ENCODE assay signal across 29 cellular contexts in the genomic region with DNA sequence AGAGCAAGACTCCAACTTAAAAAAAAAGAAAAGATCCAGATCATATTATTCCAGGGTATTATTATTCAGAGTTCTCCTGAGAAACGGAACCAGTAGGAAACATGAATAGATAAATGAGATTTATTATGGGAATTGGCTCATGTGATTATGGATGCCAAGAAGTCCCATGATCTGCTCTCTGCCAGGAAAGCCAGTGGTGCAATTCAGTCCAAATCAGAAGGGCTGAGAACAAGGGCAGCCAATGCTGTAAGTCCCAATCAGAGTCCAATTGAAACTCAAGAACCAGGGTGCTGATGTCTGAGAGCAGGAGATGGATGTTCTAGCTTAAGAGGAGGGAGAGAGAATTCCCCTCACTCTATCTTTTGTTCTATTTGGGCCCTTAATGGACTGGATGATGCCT. TPM values are rescaled to one million over a fixed set of nuclear protein-coding genes. Genes with fewer than 3 reads are reported as not detected.
"Had no signal": no experiment of that assay in that cellular context is flagged by ENCODE, and none has a peak within 500 bp of the region (broad histone marks: within the 10 kb centered on the region; RNA-seq: fewer than 3 reads in every experiment).

No MANE protein-coding gene starts in this region.

- ATAC-seq: activated CD4-positive, alpha-beta T cell treated with anti-CD3 and anti-CD28 coated beads for 36 hours; activated T-cell treated with anti-CD3 and anti-CD28 coated beads, Interleukin-2, amount 50 U/mL, for 4 hours; foreskin keratinocyte; naive thymus-derived CD4-positive, alpha-beta T cell; stimulated activated naive CD8-positive, alpha-beta T cell treated with anti-CD3 and anti-CD28 coated beads, Interleukin-15, Interleukin-2, amounts not matched to agents 100 U/mL and 50 U/mL, for 24 hours; T-helper 17 cell had no signal

- H3K36me3 ChIP-seq: ascending aorta, brain microvascular endothelial cell, neural progenitor cell, tibial nerve had no signal

- H2AFZ ChIP-seq: neural progenitor cell had no signal

- H3K27ac ChIP-seq: ascending aorta, brain microvascular endothelial cell, foreskin keratinocyte, neural progenitor cell, SK-N-MC, tibial nerve had no signal

- H3K4me2 ChIP-seq: neural progenitor cell had no signal

- H3K9me3 ChIP-seq: ascending aorta, tibial nerve had no signal

- DNase-seq: activated B cell treated with CpG ODN at 0.5 μM for 24 hours; activated CD4-positive, alpha-beta T cell treated with anti-CD3 and anti-CD28 coated beads for 36 hours; activated CD4-positive, alpha-beta T cell treated with anti-CD3 and anti-CD28 coated beads, Interleukin-2, amount 50 U/mL, for 48 hours; activated CD8-positive, alpha-beta memory T cell treated with anti-CD3 and anti-CD28 coated beads, Interleukin-2, amount 50 U/mL, for 48 hours; activated naive CD4-positive, alpha-beta T cell treated with anti-CD3 and anti-CD28 coated beads for 36 hours; activated naive CD8-positive, alpha-beta T cell treated with anti-CD3 and anti-CD28 coated beads, Interleukin-2, amount 10 ng/mL, durations not matched to agents 7 days and 5 days; activated T-cell treated with anti-CD3 and anti-CD28 coated beads, Interleukin-2, amount 50 U/mL, for 4 hours; brain microvascular endothelial cell; central memory CD4-positive, alpha-beta T cell; dermis blood vessel endothelial cell; effector CD8-positive, alpha-beta T cell; erythroblast; foreskin keratinocyte; left colon; naive thymus-derived CD4-positive, alpha-beta T cell; stimulated activated CD4-positive, alpha-beta T cell treated with anti-CD3 and anti-CD28 coated beads, Interleukin-4, amount 100 ng/mL, for 4 hours; stimulated activated naive CD8-positive, alpha-beta T cell treated with anti-CD3 and anti-CD28 coated beads, Interleukin-15, Interleukin-2, amounts not matched to agents 100 U/mL and 50 U/mL, for 24 hours; SW 1271; T-helper 17 cell had no signal

- H3K4me3 ChIP-seq: ascending aorta, lung, neural progenitor cell, SK-N-MC, tibial nerve had no signal

- H3K4me1 ChIP-seq: ascending aorta, foreskin keratinocyte, neural progenitor cell, tibial nerve had no signal

- H3K27me3 ChIP-seq: ascending aorta, brain microvascular endothelial cell, neural progenitor cell, tibial nerve had no signal

RNA-seq across cellular contexts. Expression of gene SCYGR2, which starts 7.8 kb away (rescaled TPM):
- total RNA-seq: activated B cell treated with CpG ODN at 0.5 μM for 24 hours; activated CD4-positive, alpha-beta T cell treated with anti-CD3 and anti-CD28 coated beads for 36 hours; activated CD8-positive, alpha-beta memory T cell treated with anti-CD3 and anti-CD28 coated beads for 36 hours; activated naive CD4-positive, alpha-beta T cell treated with anti-CD3 and anti-CD28 coated beads for 36 hours; activated naive CD8-positive, alpha-beta T cell treated with anti-CD3 and anti-CD28 coated beads, Interleukin-2, amount 10 ng/mL, durations not matched to agents 7 days and 5 days; activated T-cell treated with anti-CD3 and anti-CD28 coated beads, Interleukin-2, amount 50 U/mL, for 4 hours; ascending aorta; dermis blood vessel endothelial cell; foreskin keratinocyte; left colon; lung; naive thymus-derived CD4-positive, alpha-beta T cell; osteoblast; posterior vena cava; renal cortical epithelial cell; T-helper 17 cell; tibial nerve; urinary bladder had no signal
- polyA plus RNA-seq: foreskin keratinocyte; lung; naive thymus-derived CD4-positive, alpha-beta T cell; urinary bladder had no signal

RNA-seq across cellular contexts. Expression of gene SCYGR3, which starts 8.2 kb away (rescaled TPM):
- total RNA-seq: activated B cell treated with CpG ODN at 0.5 μM for 24 hours; activated CD4-positive, alpha-beta T cell treated with anti-CD3 and anti-CD28 coated beads for 36 hours; activated CD8-positive, alpha-beta memory T cell treated with anti-CD3 and anti-CD28 coated beads for 36 hours; activated naive CD4-positive, alpha-beta T cell treated with anti-CD3 and anti-CD28 coated beads for 36 hours; activated naive CD8-positive, alpha-beta T cell treated with anti-CD3 and anti-CD28 coated beads, Interleukin-2, amount 10 ng/mL, durations not matched to agents 7 days and 5 days; activated T-cell treated with anti-CD3 and anti-CD28 coated beads, Interleukin-2, amount 50 U/mL, for 4 hours; ascending aorta; dermis blood vessel endothelial cell; foreskin keratinocyte; left colon; lung; naive thymus-derived CD4-positive, alpha-beta T cell; osteoblast; posterior vena cava; renal cortical epithelial cell; T-helper 17 cell; tibial nerve; urinary bladder had no signal
- polyA plus RNA-seq: foreskin keratinocyte; lung; naive thymus-derived CD4-positive, alpha-beta T cell; urinary bladder had no signal

RNA-seq across cellular contexts. Expression of gene SCYGR4, which starts 10.8 kb away (rescaled TPM):
- total RNA-seq: activated B cell treated with CpG ODN at 0.5 μM for 24 hours; activated CD4-positive, alpha-beta T cell treated with anti-CD3 and anti-CD28 coated beads for 36 hours; activated CD8-positive, alpha-beta memory T cell treated with anti-CD3 and anti-CD28 coated beads for 36 hours; activated naive CD4-positive, alpha-beta T cell treated with anti-CD3 and anti-CD28 coated beads for 36 hours; activated naive CD8-positive, alpha-beta T cell treated with anti-CD3 and anti-CD28 coated beads, Interleukin-2, amount 10 ng/mL, durations not matched to agents 7 days and 5 days; activated T-cell treated with anti-CD3 and anti-CD28 coated beads, Interleukin-2, amount 50 U/mL, for 4 hours; ascending aorta; dermis blood vessel endothelial cell; foreskin keratinocyte; left colon; lung; naive thymus-derived CD4-positive, alpha-beta T cell; osteoblast; posterior vena cava; renal cortical epithelial cell; tibial nerve; urinary bladder had no signal
- polyA plus RNA-seq: foreskin keratinocyte; lung; naive thymus-derived CD4-positive, alpha-beta T cell; urinary bladder had no signal
